Comparison of ENCODE assay signal across 25 cellular contexts in the genomic region with DNA sequence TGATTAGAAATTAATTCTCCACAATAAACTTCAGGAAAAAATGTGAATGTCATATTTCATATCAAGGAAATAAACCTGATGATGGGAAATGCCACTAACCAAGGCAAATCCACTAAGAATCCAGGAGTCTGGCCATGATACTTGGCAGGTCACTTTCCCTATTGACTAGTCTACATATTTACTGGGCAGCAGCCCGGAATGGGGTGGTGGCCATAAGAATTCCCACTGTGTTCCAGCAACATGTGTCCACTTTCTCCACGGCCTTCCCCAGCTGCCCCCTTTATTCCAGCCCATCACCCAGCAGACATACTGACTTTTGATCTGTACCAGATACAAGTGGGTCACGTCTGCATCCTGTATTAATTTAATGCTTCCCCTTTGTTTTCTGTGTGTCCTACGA.
"Had no signal": no experiment of that assay in that cellular context is flagged by ENCODE, and none has a peak within 500 bp of the region (broad histone marks: within the 10 kb centered on the region; RNA-seq: fewer than 3 reads in every experiment).

No MANE protein-coding gene starts in this region.

- H3K4me3 Mint-ChIP-seq: activated CD4-positive, alpha-beta memory T cell treated with anti-CD3 and anti-CD28 coated beads for 36 hours; activated CD4-positive, alpha-beta T cell treated with anti-CD3 and anti-CD28 coated beads, Interleukin-2, amount 10 ng/mL, durations not matched to agents 7 days and 5 days; activated naive CD4-positive, alpha-beta T cell treated with anti-CD3 and anti-CD28 coated beads, Interleukin-2, amount 10 ng/mL, durations not matched to agents 7 days and 5 days; activated naive CD8-positive, alpha-beta T cell treated with anti-CD3 and anti-CD28 coated beads for 36 hours; activated T-cell treated with anti-CD3 and anti-CD28 coated beads, Interleukin-2, amount 50 U/mL, for 72 hours had no signal

- H3K36me3 ChIP-seq: adrenal gland, Peyer's patch, SJSA1 had no signal

- H3K9me3 ChIP-seq: adrenal gland, Peyer's patch, SJSA1 had no signal

- H3K36me3 Mint-ChIP-seq: activated CD4-positive, alpha-beta memory T cell treated with anti-CD3 and anti-CD28 coated beads for 36 hours; activated naive CD4-positive, alpha-beta T cell treated with anti-CD3 and anti-CD28 coated beads, Interleukin-2, amount 10 ng/mL, durations not matched to agents 7 days and 5 days; activated naive CD8-positive, alpha-beta T cell treated with anti-CD3 and anti-CD28 coated beads for 36 hours had no signal

- H3K9me3 Mint-ChIP-seq: activated CD4-positive, alpha-beta memory T cell treated with anti-CD3 and anti-CD28 coated beads for 36 hours; activated CD4-positive, alpha-beta T cell treated with anti-CD3 and anti-CD28 coated beads, Interleukin-2, amount 10 ng/mL, durations not matched to agents 7 days and 5 days; activated naive CD8-positive, alpha-beta T cell treated with anti-CD3 and anti-CD28 coated beads for 36 hours; activated T-cell treated with anti-CD3 and anti-CD28 coated beads, Interleukin-2, amount 50 U/mL, for 72 hours; activated T-helper 2 cell treated with anti-CD3 and anti-CD28 coated beads, Interferon-gamma antibody, Interleukin-2, Interleukin-4, amounts not matched to agents 10 μg/mL and 5 μg/mL and 100 μg/mL, durations not matched to agents 14 hours and 24 hours and 36 hours had no signal

- H3K27me3 Mint-ChIP-seq: activated CD4-positive, alpha-beta memory T cell treated with anti-CD3 and anti-CD28 coated beads for 36 hours; activated CD4-positive, alpha-beta T cell treated with anti-CD3 and anti-CD28 coated beads, Interleukin-2, amount 10 ng/mL, durations not matched to agents 7 days and 5 days; activated naive CD8-positive, alpha-beta T cell treated with anti-CD3 and anti-CD28 coated beads for 36 hours had no signal

- H3K27ac Mint-ChIP-seq: activated CD4-positive, alpha-beta memory T cell treated with anti-CD3 and anti-CD28 coated beads for 36 hours; activated CD4-positive, alpha-beta T cell treated with anti-CD3 and anti-CD28 coated beads, Interleukin-2, amount 10 ng/mL, durations not matched to agents 7 days and 5 days; activated naive CD4-positive, alpha-beta T cell treated with anti-CD3 and anti-CD28 coated beads, Interleukin-2, amount 10 ng/mL, durations not matched to agents 7 days and 5 days; activated naive CD8-positive, alpha-beta T cell treated with anti-CD3 and anti-CD28 coated beads for 36 hours; activated T-cell treated with anti-CD3 and anti-CD28 coated beads, Interleukin-2, amount 50 U/mL, for 72 hours; activated T-helper 2 cell treated with anti-CD3 and anti-CD28 coated beads, Interferon-gamma antibody, Interleukin-2, Interleukin-4, amounts not matched to agents 10 μg/mL and 5 μg/mL and 100 μg/mL, durations not matched to agents 14 hours and 24 hours and 36 hours had no signal

- H3K4me3 ChIP-seq: adrenal gland, Peyer's patch, SJSA1 had no signal

- H3K9ac ChIP-seq: KMS-11 had no signal

- DNase-seq: activated CD4-positive, alpha-beta memory T cell treated with anti-CD3 and anti-CD28 coated beads for 36 hours; activated CD4-positive, alpha-beta T cell treated with anti-CD3 and anti-CD28 coated beads, Interleukin-2, amount 10 ng/mL, durations not matched to agents 7 days and 5 days; activated CD4-positive, CD25-positive, alpha-beta regulatory T cell; activated gamma-delta T cell treated with Interleukin-2 at 50 U/mL for 16 hours; activated naive CD4-positive, alpha-beta T cell treated with anti-CD3 and anti-CD28 coated beads, Interleukin-2, amount 10 ng/mL, durations not matched to agents 7 days and 5 days; activated naive CD8-positive, alpha-beta T cell treated with anti-CD3 and anti-CD28 coated beads for 36 hours; activated T-cell treated with anti-CD3 and anti-CD28 coated beads for 4 hours; activated T-cell treated with anti-CD3 and anti-CD28 coated beads, Interleukin-2, amount 50 U/mL, for 72 hours; adrenal gland; anterior cingulate cortex; NCI-H1092; NCI-H1436; NCI-H1694 treated with DMSO at 0.1 percent for 48 hours; NCI-H2029 treated with DMSO at 0.1 percent for 48 hours; NCI-H345; NCI-H510A; NCI-H526 treated with DMSO at 0.1 percent for 48 hours; Peyer's patch; Right ventricle myocardium superior; T-helper 2 cell; T1000 had no signal

- H3K4me1 ChIP-seq: adrenal gland, Peyer's patch, SJSA1 had no signal

- ATAC-seq: activated T-cell treated with anti-CD3 and anti-CD28 coated beads, Interleukin-2, amount 50 U/mL, for 72 hours had no signal

- H3K27ac ChIP-seq: adrenal gland, KMS-11, Peyer's patch, RWPE1, SJSA1 had no signal

- H3K27me3 ChIP-seq: adrenal gland, Peyer's patch, SJSA1 had no signal

- H3K4me1 Mint-ChIP-seq: activated CD4-positive, alpha-beta T cell treated with anti-CD3 and anti-CD28 coated beads, Interleukin-2, amount 10 ng/mL, durations not matched to agents 7 days and 5 days; activated naive CD4-positive, alpha-beta T cell treated with anti-CD3 and anti-CD28 coated beads, Interleukin-2, amount 10 ng/mL, durations not matched to agents 7 days and 5 days; activated naive CD8-positive, alpha-beta T cell treated with anti-CD3 and anti-CD28 coated beads for 36 hours had no signal

- H3K4me2 ChIP-seq: KMS-11 had no signal
